ENCODE assay signal across 15 cellular contexts in genomic region chr15:98124576-98124975, GRCh38.
"Had no signal": no experiment of that assay in that cellular context is flagged by ENCODE, and none has a peak within 500 bp of the region (broad histone marks: within the 10 kb centered on the region; RNA-seq: fewer than 3 reads in every experiment).

No MANE protein-coding gene starts in this region.

- H3K4me3 ChIP-seq: breast epithelium, heart left ventricle, ovary, sigmoid colon, upper lobe of left lung had no signal

- H3K36me3 Mint-ChIP-seq: activated naive CD4-positive, alpha-beta T cell treated with anti-CD3 and anti-CD28 coated beads, Interleukin-2, amount 50 U/mL, for 72 hours had no signal

- H3K9me3 Mint-ChIP-seq: activated naive CD4-positive, alpha-beta T cell treated with anti-CD3 and anti-CD28 coated beads, Interleukin-2, amount 50 U/mL, for 72 hours; activated T-cell treated with anti-CD3 and anti-CD28 coated beads, Interleukin-2, amount 50 U/mL, for 4 hours; endodermal cell; nephron progenitor cell; stimulated activated naive CD8-positive, alpha-beta T cell treated with anti-CD3 and anti-CD28 coated beads, Interleukin-15, Interleukin-2, amounts not matched to agents 100 ng/mL and 50 ng/mL, for 24 hours had no signal

- H3K27me3 ChIP-seq: breast epithelium, ovary, sigmoid colon, upper lobe of left lung had no signal

- ATAC-seq: activated CD4-positive, CD25-positive, alpha-beta regulatory T cell treated with anti-CD3 and anti-CD28 coated beads, Interleukin-2, amount 50 U/mL, for 24 hours; activated naive CD4-positive, alpha-beta T cell treated with anti-CD3 and anti-CD28 coated beads, Interleukin-2, amount 50 U/mL, for 72 hours; activated T-cell treated with anti-CD3 and anti-CD28 coated beads, Interleukin-2, amount 50 U/mL, for 4 hours; heart left ventricle had no signal

- H3K27ac Mint-ChIP-seq: endodermal cell; nephron progenitor cell; stimulated activated naive CD8-positive, alpha-beta T cell treated with anti-CD3 and anti-CD28 coated beads, Interleukin-15, Interleukin-2, amounts not matched to agents 100 ng/mL and 50 ng/mL, for 24 hours had no signal

- H3K4me3 Mint-ChIP-seq: activated T-cell treated with anti-CD3 and anti-CD28 coated beads, Interleukin-2, amount 50 U/mL, for 4 hours; endodermal cell; nephron progenitor cell; stimulated activated naive CD8-positive, alpha-beta T cell treated with anti-CD3 and anti-CD28 coated beads, Interleukin-15, Interleukin-2, amounts not matched to agents 100 ng/mL and 50 ng/mL, for 24 hours had no signal

- H3K36me3 ChIP-seq: breast epithelium, heart left ventricle, ovary, sigmoid colon, upper lobe of left lung had no signal

- DNase-seq: activated effector memory CD4-positive, alpha-beta T cell treated with anti-CD3 and anti-CD28 coated beads, Interleukin-2, amount 50 U/mL, for 16 hours; activated T-cell treated with anti-CD3 and anti-CD28 coated beads, Interleukin-2, amount 50 U/mL, for 4 hours; amniotic stem cell; endodermal cell; foreskin melanocyte; heart left ventricle; nephron progenitor cell; ovary; sigmoid colon; stimulated activated CD4-positive, alpha-beta T cell treated with anti-CD3 and anti-CD28 coated beads, Interleukin-4, amount 100 ng/mL, for 24 hours had no signal
